In the genomic region with DNA sequence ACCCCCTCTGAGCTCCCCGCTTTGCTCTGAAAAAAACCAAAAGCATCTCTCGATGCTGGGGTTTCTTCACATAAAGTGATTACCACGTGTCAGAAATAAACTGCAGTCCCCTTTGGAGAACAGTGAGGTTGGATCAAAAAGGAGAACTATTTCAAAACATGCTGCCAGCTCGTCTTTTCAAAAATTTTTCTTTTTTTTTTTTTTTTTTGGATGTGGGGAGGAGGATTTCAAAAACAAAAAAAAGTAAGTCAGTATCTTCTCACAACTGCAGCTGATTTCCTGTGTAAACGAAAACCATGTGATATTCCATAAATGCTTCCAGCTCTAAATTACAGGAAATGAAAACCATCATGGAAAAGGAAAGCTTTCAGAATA, we compare ENCODE assay signal across 8 cellular contexts.
DNase-seq lines count a peak whose midpoint lies in the region; ATAC-seq and TF ChIP-seq lines count a peak whose summit lies in the region.

No MANE protein-coding gene starts in this region.

- H3K27me3 Mint-ChIP-seq in activated CD8-positive, alpha-beta T cell treated with anti-CD3 and anti-CD28 coated beads, Interleukin-2, amount 10 ng/mL, durations not matched to agents 7 days and 5 days (ENCODE audit: low read depth), result peaks cover 8% of the 10 kb centered on the region

- intact Hi-C loops in left ventricle myocardium inferior (cut with micrococcal nuclease), result loop anchor here (10.0 kb wide), 2 partner anchors 250 to 710 kb away; a partner anchor contains a TSS

- peaks cover 26% of the 10 kb centered on the region for H3K4me1 ChIP-seq in left ventricle myocardium inferior

- no peaks in the 10 kb centered on the region for H3K36me3 ChIP-seq in left ventricle myocardium inferior

- peak overlapping the region; percentile 97 for H3K27ac ChIP-seq in left ventricle myocardium inferior (replicated peaks)

- H3K27ac Mint-ChIP-seq in activated CD8-positive, alpha-beta T cell treated with anti-CD3 and anti-CD28 coated beads, Interleukin-2, amount 10 ng/mL, durations not matched to agents 7 days and 5 days, result peak overlapping the region; percentile 48

- peak overlapping the region; percentile 70 for H3K4me3 Mint-ChIP-seq in activated CD8-positive, alpha-beta T cell treated with anti-CD3 and anti-CD28 coated beads, Interleukin-2, amount 10 ng/mL, durations not matched to agents 7 days and 5 days

- POLR2A ChIA-PET in activated CD8-positive, alpha-beta T cell treated with anti-CD3 and anti-CD28 coated beads, Interleukin-2, amount 10 ng/mL, durations not matched to agents 7 days and 5 days (lab: Charles Lee), result interaction anchor here (0.5 to 2.8 kb wide), 4 partner anchors 32 to 274 kb away, joined by 3 to 9 read pairs (median 5); a partner anchor contains a TSS

- TF ChIP-seq CTCF in left ventricle myocardium inferior (IDR thresholded peaks at IDR 0.05; ENCODE audit: borderline replicate concordance), result no peak

- H3K9me3 Mint-ChIP-seq in activated CD8-positive, alpha-beta T cell treated with anti-CD3 and anti-CD28 coated beads, Interleukin-2, amount 10 ng/mL, durations not matched to agents 7 days and 5 days (ENCODE audit: insufficient read depth), result no peaks in the 10 kb centered on the region

- H3K4me1 Mint-ChIP-seq in activated CD8-positive, alpha-beta T cell treated with anti-CD3 and anti-CD28 coated beads, Interleukin-2, amount 10 ng/mL, durations not matched to agents 7 days and 5 days (ENCODE audit: low read depth), result peaks cover 32% of the 10 kb centered on the region

- CTCF ChIA-PET in activated CD8-positive, alpha-beta T cell treated with anti-CD3 and anti-CD28 coated beads, Interleukin-2, amount 10 ng/mL, durations not matched to agents 7 days and 5 days (lab: Charles Lee), result interaction anchor here (0.6 to 4.9 kb wide), 40 partner anchors 8 to 1037 kb away, joined by 3 to 38 read pairs (median 4); a partner anchor contains a TSS

- no peak for ATAC-seq in activated CD8-positive, alpha-beta T cell treated with anti-CD3 and anti-CD28 coated beads, Interleukin-2, amount 10 ng/mL, durations not matched to agents 7 days and 5 days
- ATAC-seq in HG02759 (IDR thresholded peaks at IDR 0.05; ENCODE audit: unreplicated experiment) (no peak), HG03520 (IDR thresholded peaks at IDR 0.05; ENCODE audit: unreplicated experiment) (no peak)

- H3K4me3 ChIP-seq in left ventricle myocardium inferior, result peak overlapping the region; percentile 78

- H3K27me3 ChIP-seq in left ventricle myocardium inferior (ENCODE audit: low read depth), result no peaks in the 10 kb centered on the region

- H3K9me3 ChIP-seq in left ventricle myocardium inferior (replicated peaks), result no peaks in the 10 kb centered on the region

- no peaks in the 10 kb centered on the region for H3K36me3 Mint-ChIP-seq in activated CD8-positive, alpha-beta T cell treated with anti-CD3 and anti-CD28 coated beads, Interleukin-2, amount 10 ng/mL, durations not matched to agents 7 days and 5 days (ENCODE audit: low read depth)

- DNase-seq in SIG-M5 treated with dmso at 0.1 percent for 504 hours (lab: John Stamatoyannopoulos, UW; ENCODE audit: unreplicated experiment) (peak; percentile 44), SIG-M5 (lab: John Stamatoyannopoulos, UW) (no peak), left ventricle myocardium inferior (no peak), renal cortical epithelial cell (ENCODE audit: low read depth) (peak; percentile 33)
- no peak for DNase-seq in activated CD8-positive, alpha-beta T cell treated with anti-CD3 and anti-CD28 coated beads, Interleukin-2, amount 10 ng/mL, durations not matched to agents 7 days and 5 days
- no peak for DNase-seq in stimulated activated CD4-positive, alpha-beta T cell treated with anti-CD3 and anti-CD28 coated beads, Interleukin-4, amount 100 ng/mL, for 4 hours

Comparison
In these comparisons a context has a peak if more than half of its experiments do, and no peak if none do; other contexts are left out.
1. DNase-seq: peak in SIG-M5 treated with dmso at 0.1 percent for 504 hours (single experiment) and renal cortical epithelial cell (single experiment); none in SIG-M5 (single experiment), activated CD8-positive, alpha-beta T cell treated with anti-CD3 and anti-CD28 coated beads, Interleukin-2, amount 10 ng/mL, durations not matched to agents 7 days and 5 days (single experiment), left ventricle myocardium inferior (single experiment) and stimulated activated CD4-positive, alpha-beta T cell treated with anti-CD3 and anti-CD28 coated beads, Interleukin-4, amount 100 ng/mL, for 4 hours (0 of 2).